Comparison of ENCODE assay signal across 37 cellular contexts in genomic region chr7:67875558-67875957, GRCh38.
"Had no signal": no experiment of that assay in that cellular context is flagged by ENCODE, and none has a peak within 500 bp of the region (broad histone marks: within the 10 kb centered on the region; RNA-seq: fewer than 3 reads in every experiment).

No MANE protein-coding gene starts in this region.

- FAIRE-seq: astrocyte, TTC549 had no signal

- H3K27ac ChIP-seq: adrenal gland, body of pancreas, brain microvascular endothelial cell, breast epithelium, VCaP had no signal

- H3K4me1 Mint-ChIP-seq: activated B cell treated with CpG ODN at 0.5 μM for 24 hours; activated CD4-positive, alpha-beta T cell treated with anti-CD3 and anti-CD28 coated beads, Interleukin-2, amount 10 ng/mL, durations not matched to agents 24 days and 14 days; activated naive CD8-positive, alpha-beta T cell treated with anti-CD3 and anti-CD28 coated beads for 36 hours; activated T-helper 17 cell treated with anti-CD3 and anti-CD28 coated beads, Interleukin-2, amount 50 U/mL, for 72 hours had no signal

- H3K4me3 ChIP-seq: adrenal gland, body of pancreas, breast epithelium had no signal

- DNase-seq: activated B cell treated with CpG ODN at 0.5 μM for 24 hours; activated CD4-positive, alpha-beta memory T cell treated with anti-CD3 and anti-CD28 coated beads for 36 hours; activated CD4-positive, alpha-beta T cell treated with anti-CD3 and anti-CD28 coated beads for 4 hours; activated CD4-positive, alpha-beta T cell treated with anti-CD3 and anti-CD28 coated beads, Interleukin-2, amount 10 ng/mL, durations not matched to agents 24 days and 14 days; activated CD4-positive, alpha-beta T cell treated with anti-CD3 and anti-CD28 coated beads, Interleukin-2, amount 50 U/mL, for 1 hour; activated CD4-positive, alpha-beta T cell treated with anti-CD3 and anti-CD28 coated beads, Interleukin-2, amount 50 U/mL, for 4 hours; activated CD4-positive, CD25-positive, alpha-beta regulatory T cell treated with anti-CD3 and anti-CD28 coated beads, Interleukin-2, amount 50 U/mL, for 72 hours; activated CD8-positive, alpha-beta memory T cell treated with anti-CD3 and anti-CD28 coated beads, Interleukin-2, amount 50 U/mL, for 4 hours; activated CD8-positive, alpha-beta T cell treated with anti-CD3 and anti-CD28 coated beads for 36 hours; activated effector memory CD4-positive, alpha-beta T cell treated with anti-CD3 and anti-CD28 coated beads, Interleukin-2, amount 50 U/mL, for 16 hours; activated gamma-delta T cell treated with Interleukin-2 at 50 U/mL for 16 hours; activated naive CD4-positive, alpha-beta T cell; activated naive CD4-positive, alpha-beta T cell treated with anti-CD3 and anti-CD28 coated beads for 36 hours; activated naive CD4-positive, alpha-beta T cell treated with anti-CD3 and anti-CD28 coated beads, Interleukin-2, amount 50 U/mL, for 16 hours; activated naive CD8-positive, alpha-beta T cell treated with anti-CD3 and anti-CD28 coated beads for 36 hours; activated T-cell treated with anti-CD3 and anti-CD28 coated beads for 4 hours; activated T-cell treated with anti-CD3 and anti-CD28 coated beads, Interleukin-2, amount 50 U/mL, for 1 hour; activated T-cell treated with anti-CD3 and anti-CD28 coated beads, Interleukin-2, amount 50 U/mL, for 4 hours; activated T-cell treated with anti-CD3 and anti-CD28 coated beads, Interleukin-2, amount 50 U/mL, for 72 hours; adrenal gland; amniotic stem cell; aorta; body of pancreas; brain microvascular endothelial cell; central memory CD4-positive, alpha-beta T cell; T-helper 1 cell; T-helper 2 cell; T-helper 9 cell had no signal

- ATAC-seq: activated CD8-positive, alpha-beta T cell treated with anti-CD3 and anti-CD28 coated beads for 36 hours; activated naive CD4-positive, alpha-beta T cell treated with anti-CD3 and anti-CD28 coated beads, Interleukin-2, amount 50 U/mL, for 72 hours; activated T-cell treated with anti-CD3 and anti-CD28 coated beads, Interleukin-2, amount 50 U/mL, for 4 hours; activated T-cell treated with anti-CD3 and anti-CD28 coated beads, Interleukin-2, amount 50 U/mL, for 72 hours; activated T-helper 17 cell treated with anti-CD3 and anti-CD28 coated beads, Interleukin-2, amount 50 U/mL, for 72 hours; body of pancreas had no signal

- H3K9me3 ChIP-seq: adrenal gland, body of pancreas, breast epithelium had no signal

- H3K27ac Mint-ChIP-seq: activated B cell treated with CpG ODN at 0.5 μM for 24 hours; activated CD4-positive, alpha-beta memory T cell treated with anti-CD3 and anti-CD28 coated beads for 36 hours; activated CD4-positive, alpha-beta T cell treated with anti-CD3 and anti-CD28 coated beads, Interleukin-2, amount 10 ng/mL, durations not matched to agents 24 days and 14 days; activated CD8-positive, alpha-beta T cell treated with anti-CD3 and anti-CD28 coated beads for 36 hours; activated naive CD4-positive, alpha-beta T cell treated with anti-CD3 and anti-CD28 coated beads for 36 hours; activated naive CD4-positive, alpha-beta T cell treated with anti-CD3 and anti-CD28 coated beads, Interleukin-2, amount 50 U/mL, for 72 hours; activated naive CD8-positive, alpha-beta T cell treated with anti-CD3 and anti-CD28 coated beads for 36 hours; activated T-cell treated with anti-CD3 and anti-CD28 coated beads, Interleukin-2, amount 50 U/mL, for 72 hours; activated T-helper 1 cell treated with anti-CD3 and anti-CD28 coated beads, Interleukin-12 subunit alpha, Interleukin-12 subunit beta, Interleukin-2, Interleukin-4 antibody, amounts not matched to agents 30 ng/mL and 10 ng/mL and 1 ng/mL, durations not matched to agents 14 hours and 24 hours and 36 hours; activated T-helper 17 cell treated with anti-CD3 and anti-CD28 coated beads, Interleukin-2, amount 50 U/mL, for 72 hours; T-helper 1 cell treated with Interleukin-12 subunit alpha and Interleukin-12 subunit beta and Interleukin-4 antibody, amounts not matched to agents 30 μg/mL and 1 μg/mL, for 36 hours; T-helper 2 cell treated with Interferon-gamma antibody and Interleukin-4, amounts not matched to agents 5 μg/mL and 100 μg/mL, for 36 hours had no signal

- H3K4me3 Mint-ChIP-seq: activated B cell treated with CpG ODN at 0.5 μM for 24 hours; activated CD4-positive, alpha-beta memory T cell treated with anti-CD3 and anti-CD28 coated beads for 36 hours; activated CD4-positive, alpha-beta T cell treated with anti-CD3 and anti-CD28 coated beads, Interleukin-2, amount 10 ng/mL, durations not matched to agents 24 days and 14 days; activated CD8-positive, alpha-beta T cell treated with anti-CD3 and anti-CD28 coated beads for 36 hours; activated naive CD4-positive, alpha-beta T cell treated with anti-CD3 and anti-CD28 coated beads for 36 hours; activated naive CD8-positive, alpha-beta T cell treated with anti-CD3 and anti-CD28 coated beads for 36 hours; activated T-cell treated with anti-CD3 and anti-CD28 coated beads, Interleukin-2, amount 50 U/mL, for 4 hours; activated T-cell treated with anti-CD3 and anti-CD28 coated beads, Interleukin-2, amount 50 U/mL, for 72 hours; activated T-helper 1 cell treated with anti-CD3 and anti-CD28 coated beads, Interleukin-12 subunit alpha, Interleukin-12 subunit beta, Interleukin-2, Interleukin-4 antibody, amounts not matched to agents 30 ng/mL and 10 ng/mL and 1 ng/mL, durations not matched to agents 14 hours and 24 hours and 36 hours; activated T-helper 17 cell treated with anti-CD3 and anti-CD28 coated beads, Interleukin-2, amount 50 U/mL, for 72 hours; T-helper 1 cell treated with Interleukin-12 subunit alpha and Interleukin-12 subunit beta and Interleukin-4 antibody, amounts not matched to agents 30 μg/mL and 1 μg/mL, for 36 hours; T-helper 2 cell treated with Interferon-gamma antibody and Interleukin-4, amounts not matched to agents 5 μg/mL and 100 μg/mL, for 36 hours had no signal

- H3K36me3 ChIP-seq: adrenal gland, brain microvascular endothelial cell, breast epithelium had no signal

- H3K27me3 ChIP-seq: adrenal gland, body of pancreas, brain microvascular endothelial cell had no signal

- H3K27me3 Mint-ChIP-seq: activated B cell treated with CpG ODN at 0.5 μM for 24 hours; activated CD4-positive, alpha-beta memory T cell treated with anti-CD3 and anti-CD28 coated beads for 36 hours; activated CD4-positive, alpha-beta T cell treated with anti-CD3 and anti-CD28 coated beads, Interleukin-2, amount 10 ng/mL, durations not matched to agents 24 days and 14 days; activated CD8-positive, alpha-beta T cell treated with anti-CD3 and anti-CD28 coated beads for 36 hours; activated naive CD8-positive, alpha-beta T cell treated with anti-CD3 and anti-CD28 coated beads for 36 hours; activated T-helper 17 cell treated with anti-CD3 and anti-CD28 coated beads, Interleukin-2, amount 50 U/mL, for 72 hours had no signal

- H3K36me3 Mint-ChIP-seq: activated CD4-positive, alpha-beta memory T cell treated with anti-CD3 and anti-CD28 coated beads for 36 hours; activated naive CD8-positive, alpha-beta T cell treated with anti-CD3 and anti-CD28 coated beads for 36 hours had no signal

- H3K4me1 ChIP-seq: adrenal gland, body of pancreas, breast epithelium had no signal
